14 cellular contexts compared by ENCODE assay signal in genomic region chr1:161954050-161954449, GRCh38.
DNase-seq lines count a peak whose midpoint lies in the region; ATAC-seq and TF ChIP-seq lines count a peak whose summit lies in the region.
"Had no signal": no experiment of that assay in that cellular context is flagged by ENCODE, and none has a peak within 500 bp of the region (broad histone marks: within the 10 kb centered on the region; RNA-seq: fewer than 3 reads in every experiment).

No MANE protein-coding gene starts in this region.

- ATAC-seq in GM18867 (IDR thresholded peaks at IDR 0.05; ENCODE audit: unreplicated experiment), result no peak
- ATAC-seq: esophagus mucosa had no signal

- H3K36me3 ChIP-seq in sigmoid colon, result peaks cover 0 to 7% (median 0%) of the 10 kb centered on the region in 4 donors

- intact Hi-C loops in sigmoid colon (cut with DNase I), result no loop called here

- TF ChIP-seq EP300 in sigmoid colon (IDR thresholded peaks at IDR 0.05), result no peak

- H3K27ac ChIP-seq in sigmoid colon, result peak overlapping the region in 3 of 4 donors; percentile 2 to 42 (median 35)
- H3K27ac ChIP-seq: parathyroid adenoma had no signal

- in situ Hi-C loops in G401 (cut with HindIII; ENCODE audit: low sequenced_read_pairs), result no loop called here

- peak; percentile 28 for DNase-seq in NOMO-1 treated with DMSO at 0.1 percent for 48 hours (lab: John Stamatoyannopoulos, UW; ENCODE audit: unreplicated experiment)
- DNase-seq in NOMO-1 treated with dmso at 0.1 percent for 144 hours (lab: John Stamatoyannopoulos, UW; ENCODE audit: unreplicated experiment), result no peak
- peak; percentile 19 for DNase-seq in NB4 (ENCODE audit: low read depth)
- DNase-seq in astrocyte of the hippocampus (ENCODE audit: low read depth, low spot score), result peak; percentile 34
- no peak for DNase-seq in sigmoid colon
- DNase-seq in G401 (ENCODE audit: low spot score), result no peak
- DNase-seq in 8988T, result no peak
- DNase-seq: ACHN; activated naive CD4-positive, alpha-beta T cell treated with Interleukin-2 at 50 U/mL for 16 hours; mammary epithelial cell; T-helper 1 cell had no signal

- no peaks in the 10 kb centered on the region for H3K27me3 ChIP-seq in sigmoid colon

- WGBS in sigmoid colon, 2 donors, result 37 to 39% methylated on average over 2 of the region's 2 CpGs

- TF ChIP-seq POLR2A in NB4 (IDR thresholded peaks at IDR 0.05; ENCODE audit: extremely low read depth, insufficient read length), result no peak
- TF ChIP-seq POLR2A in sigmoid colon (IDR thresholded peaks at IDR 0.05), result no peak

- H3K4me3 ChIP-seq in NB4 (ENCODE audit: low read depth, low read length) (no peak overlapping the region), sigmoid colon (no peak overlapping the region)

- H3K4me1 ChIP-seq in sigmoid colon, result peaks cover 0 to 50% (median 46%) of the 10 kb centered on the region in 4 donors

- no peak for TF ChIP-seq CTCF in NB4 (IDR thresholded peaks at IDR 0.05; ENCODE audit: low read depth, low read length)
- no peak for TF ChIP-seq CTCF in sigmoid colon (IDR thresholded peaks at IDR 0.05)

- H3K9me3 ChIP-seq in sigmoid colon, result no peaks in the 10 kb centered on the region

Comparison
In these comparisons a context has a peak if more than half of its experiments do, and no peak if none do; other contexts are left out.
1. DNase-seq: peak in NOMO-1 treated with DMSO at 0.1 percent for 48 hours (single experiment), NB4 (single experiment) and astrocyte of the hippocampus (single experiment); none in NOMO-1 treated with dmso at 0.1 percent for 144 hours (single experiment), sigmoid colon (single experiment), G401 (single experiment) and 8988T (single experiment).